ENCODE assay signal across 8 cellular contexts in the genomic region with DNA sequence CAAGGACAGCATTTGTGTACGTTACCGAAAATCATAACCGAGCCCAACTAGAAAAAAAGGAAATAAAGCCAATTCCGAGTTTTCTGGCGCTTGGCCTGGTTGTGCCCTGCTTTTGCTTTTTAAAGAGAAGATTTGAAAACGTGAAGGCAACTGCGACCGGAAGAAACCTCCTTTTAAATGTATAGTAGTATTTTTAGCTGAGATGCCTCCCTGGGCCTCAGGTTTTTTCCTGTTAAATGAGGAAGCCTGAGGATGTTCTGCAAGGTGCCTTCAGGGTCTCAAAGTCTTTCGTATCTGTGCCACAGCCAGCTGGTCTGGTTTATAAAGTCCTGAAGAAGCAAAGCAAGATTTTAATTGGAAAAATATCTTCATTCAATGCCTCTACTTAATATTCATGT. TPM values are rescaled to one million over a fixed set of nuclear protein-coding genes. Genes with fewer than 3 reads are reported as not detected.
DNase-seq lines count a peak whose midpoint lies in the region; ATAC-seq and FAIRE-seq lines count a peak whose summit lies in the region.

No MANE protein-coding gene starts in this region.

- H3K4me1 ChIP-seq in small intestine (ENCODE audit: control insufficient read depth in 2 of 2, insufficient read depth in 1 of 2, low read depth in 1 of 2, low read length in 1 of 2) = peaks cover 0 to 5% of the 10 kb centered on the region in 2 donors

- no peaks in the 10 kb centered on the region for H3K27me3 Mint-ChIP-seq in activated naive CD4-positive, alpha-beta T cell treated with anti-CD3 and anti-CD28 coated beads, Interleukin-2, amount 10 ng/mL, durations not matched to agents 7 days and 5 days

- H3K9me3 ChIP-seq in small intestine (ENCODE audit: control insufficient read depth, low read depth) = no peaks in the 10 kb centered on the region

- no peak for FAIRE-seq in small intestine (lab: Jason Lieb, UNC)

- 1 to 2% (median 2%) methylated on average over 9 of the region's 9 CpGs for WGBS in small intestine, 3 donors

- DNase-seq in activated naive CD4-positive, alpha-beta T cell treated with anti-CD3 and anti-CD28 coated beads, Interleukin-2, amount 10 ng/mL, durations not matched to agents 7 days and 5 days = no peak
- no peak for DNase-seq in activated naive CD4-positive, alpha-beta T cell treated with Interleukin-2 at 50 U/mL for 16 hours
- DNase-seq in SW480 (ENCODE audit: low spot score) (peak; percentile 3), germinal center (ENCODE audit: low spot score) (peak; percentile 11), small intestine (no peak), HPDE6-E6E7 (ENCODE audit: extremely low spot score) (no peak), NCI-H128 (lab: John Stamatoyannopoulos, UW; ENCODE audit: unreplicated experiment) (no peak)

- H3K27me3 ChIP-seq in small intestine (ENCODE audit: control insufficient read depth in 2 of 2, insufficient read depth in 2 of 2, low read length in 2 of 2) = no peaks in the 10 kb centered on the region

- peak overlapping the region; percentile 18 to 73 for H3K27ac ChIP-seq in small intestine (ENCODE audit: low read depth in 1 of 2, low read length in 1 of 2)

- peak; percentile 5 for ATAC-seq in HG03039 (IDR thresholded peaks at IDR 0.05; ENCODE audit: unreplicated experiment)

- peak overlapping the region; percentile 94 for H3K4me3 Mint-ChIP-seq in activated naive CD4-positive, alpha-beta T cell treated with anti-CD3 and anti-CD28 coated beads, Interleukin-2, amount 10 ng/mL, durations not matched to agents 7 days and 5 days

- H3K36me3 Mint-ChIP-seq in activated naive CD4-positive, alpha-beta T cell treated with anti-CD3 and anti-CD28 coated beads, Interleukin-2, amount 10 ng/mL, durations not matched to agents 7 days and 5 days = peaks cover 16% of the 10 kb centered on the region

- H3K36me3 ChIP-seq in small intestine (ENCODE audit: control insufficient read depth in 2 of 2, insufficient read depth in 2 of 2, low read length in 2 of 2) = no peaks in the 10 kb centered on the region

- no peaks in the 10 kb centered on the region for H3K9me3 Mint-ChIP-seq in activated naive CD4-positive, alpha-beta T cell treated with anti-CD3 and anti-CD28 coated beads, Interleukin-2, amount 10 ng/mL, durations not matched to agents 7 days and 5 days

- CTCF ChIA-PET in activated naive CD4-positive, alpha-beta T cell treated with anti-CD3 and anti-CD28 coated beads, Interleukin-2, amount 10 ng/mL, durations not matched to agents 7 days and 5 days (lab: Charles Lee) = interaction anchor here (0.8 to 1.7 kb wide), 5 partner anchors 9 to 308 kb away, joined by 3 to 5 read pairs (median 3); partner anchors contain the start of gene SH3GLB1

- H3K4me3 ChIP-seq in small intestine (ENCODE audit: low read depth in 1 of 2, low read length in 2 of 2) = peak overlapping the region; percentile 67 to 72

- H3K27ac Mint-ChIP-seq in activated naive CD4-positive, alpha-beta T cell treated with anti-CD3 and anti-CD28 coated beads, Interleukin-2, amount 10 ng/mL, durations not matched to agents 7 days and 5 days = peak overlapping the region; percentile 98

- H3K4me1 Mint-ChIP-seq in activated naive CD4-positive, alpha-beta T cell treated with anti-CD3 and anti-CD28 coated beads, Interleukin-2, amount 10 ng/mL, durations not matched to agents 7 days and 5 days = peaks cover 47% of the 10 kb centered on the region

RNA-seq across cellular contexts. Expression of gene ODF2L, which starts 0.4 kb away (rescaled TPM):
- 10 to 100 TPM in 1 of 3 donors, 1 to 10 TPM in 2; 4.1 to 17.6 (median 6.9) TPM for polyA plus RNA-seq in small intestine

RNA-seq across cellular contexts. Expression of gene CLCA2, which starts 27.5 kb away (rescaled TPM):
- polyA plus RNA-seq in small intestine = 1 to 10 TPM in 1 of 3 donors, under 1 TPM in 2; 0.37 to 4.7 (median 0.81) TPM

Comparison
In these comparisons a context has a peak if more than half of its experiments do, and no peak if none do; other contexts are left out.
1. DNase-seq: peak in SW480 (single experiment) and germinal center (single experiment); none in activated naive CD4-positive, alpha-beta T cell treated with anti-CD3 and anti-CD28 coated beads, Interleukin-2, amount 10 ng/mL, durations not matched to agents 7 days and 5 days (single experiment), activated naive CD4-positive, alpha-beta T cell treated with Interleukin-2 at 50 U/mL for 16 hours (single experiment), small intestine (single experiment), HPDE6-E6E7 (single experiment) and NCI-H128 (single experiment).